28 cellular contexts compared by ENCODE assay signal in the genomic region with DNA sequence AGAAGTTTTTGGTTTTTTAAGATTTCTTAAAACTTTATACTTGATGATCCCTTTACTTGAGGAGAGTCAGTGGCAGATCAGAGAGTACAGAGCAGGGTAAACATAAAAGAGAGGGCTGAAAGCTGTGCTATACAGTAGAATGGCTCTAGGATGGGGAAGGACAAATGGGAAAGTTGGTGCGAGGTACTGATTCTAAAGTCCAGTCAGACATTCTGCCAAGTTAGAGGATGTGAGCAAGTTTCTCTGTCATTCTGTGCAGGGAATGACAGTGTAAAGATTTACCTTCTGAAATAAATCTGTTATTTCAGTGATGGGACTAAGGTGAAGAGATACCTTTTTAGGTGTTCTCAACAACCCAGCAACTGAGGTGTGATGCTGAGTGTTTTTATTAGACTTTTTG.
"Had no signal": no experiment of that assay in that cellular context is flagged by ENCODE, and none has a peak within 500 bp of the region (broad histone marks: within the 10 kb centered on the region; RNA-seq: fewer than 3 reads in every experiment).

No MANE protein-coding gene starts in this region.

- H2AFZ ChIP-seq: parathyroid adenoma had no signal

- H3K27me3 ChIP-seq: ovary, suprapubic skin, testis, tibial artery, transverse colon, upper lobe of right lung, uterus had no signal

- H3K27ac ChIP-seq: ovary, parathyroid adenoma, psoas muscle, skin epidermis, spleen, suprapubic skin, testis, tibial artery, transverse colon, upper lobe of right lung, uterus had no signal

- H3K4me1 ChIP-seq: parathyroid adenoma, psoas muscle, spleen, suprapubic skin, testis, tibial artery, transverse colon, upper lobe of right lung, uterus had no signal

- H3K9me3 ChIP-seq: ovary, psoas muscle, spleen, suprapubic skin, testis, tibial artery, transverse colon, upper lobe of right lung, uterus had no signal

- H3K36me3 ChIP-seq: ovary, spleen, suprapubic skin, tibial artery, upper lobe of right lung, uterus had no signal

- H3K4me3 ChIP-seq: ovary, psoas muscle, skin epidermis, smooth muscle cell, spleen, suprapubic skin, testis, tibial artery, transverse colon, upper lobe of right lung, uterus had no signal

- H3K79me2 ChIP-seq: parathyroid adenoma had no signal

- H3K4me2 ChIP-seq: smooth muscle cell had no signal

- H3K9ac ChIP-seq: parathyroid adenoma had no signal

- ATAC-seq: naive thymus-derived CD4-positive, alpha-beta T cell; natural killer cell; psoas muscle; right cardiac atrium; sciatic nerve; stimulated activated memory B cell treated with anti-CD40 and anti-IgM and Interleukin-4, amounts not matched to agents 10 μg/mL and 1 μg/mL and 100 μg/mL, for 72 hours; stimulated activated naive CD8-positive, alpha-beta T cell treated with anti-CD3 and anti-CD28 coated beads, Interleukin-15, amount 100 ng/mL, for 72 hours; stimulated activated naive CD8-positive, alpha-beta T cell treated with anti-CD3 and anti-CD28 coated beads, Interleukin-15, Interleukin-2, amounts not matched to agents 100 U/mL and 50 U/mL, for 24 hours; upper lobe of right lung had no signal

- DNase-seq: naive thymus-derived CD4-positive, alpha-beta T cell; natural killer cell; occipital lobe; ovary; posterior cingulate gyrus; psoas muscle; right cardiac atrium; spleen; stimulated activated CD4-positive, alpha-beta T cell treated with anti-CD3 and anti-CD28 coated beads, Interleukin-12 subunit alpha, Interleukin-12 subunit beta, amount 100 ng/mL, for 4 hours; stimulated activated CD4-positive, alpha-beta T cell treated with anti-CD3 and anti-CD28 coated beads, Interleukin-1b, Interleukin-23, amount 100 ng/mL, for 48 hours; stimulated activated CD4-positive, alpha-beta T cell treated with anti-CD3 and anti-CD28 coated beads, Interleukin-4, amount 100 ng/mL, for 1 hour; stimulated activated CD4-positive, alpha-beta T cell treated with anti-CD3 and anti-CD28 coated beads, Interleukin-4, amount 100 ng/mL, for 4 hours; stimulated activated CD8-positive, alpha-beta memory T cell treated with anti-CD3 and anti-CD28 coated beads, Interleukin-4, amount 100 ng/mL, for 48 hours; stimulated activated naive CD4-positive, alpha-beta T cell; stimulated activated naive CD8-positive, alpha-beta T cell treated with anti-CD3 and anti-CD28 coated beads, Interleukin-15, amount 100 ng/mL, for 72 hours; stimulated activated naive CD8-positive, alpha-beta T cell treated with anti-CD3 and anti-CD28 coated beads, Interleukin-15, Interleukin-2, amounts not matched to agents 100 U/mL and 50 U/mL, for 24 hours; substantia nigra; testis; tibial artery; transverse colon; upper lobe of right lung; uterus had no signal
